19 cellular contexts compared by ENCODE assay signal in genomic region chr17:64123114-64123513, GRCh38.
"Had no signal": no experiment of that assay in that cellular context is flagged by ENCODE, and none has a peak within 500 bp of the region (broad histone marks: within the 10 kb centered on the region; RNA-seq: fewer than 3 reads in every experiment).

No MANE protein-coding gene starts in this region.

- H3K27ac Mint-ChIP-seq: activated B cell treated with CpG ODN at 0.5 μM for 24 hours; activated naive CD8-positive, alpha-beta T cell treated with anti-CD3 and anti-CD28 coated beads for 36 hours; naive thymus-derived CD8-positive, alpha-beta T cell had no signal

- H3K27me3 ChIP-seq: pancreas had no signal

- FAIRE-seq: pancreas, urothelium cell line had no signal

- ATAC-seq: effector memory CD8-positive, alpha-beta T cell; left cardiac atrium; naive thymus-derived CD8-positive, alpha-beta T cell; pancreas; sciatic nerve had no signal

- H3K9me3 ChIP-seq: pancreas had no signal

- H3K4me3 ChIP-seq: pancreas, smooth muscle cell had no signal

- H3K27me3 Mint-ChIP-seq: activated B cell treated with CpG ODN at 0.5 μM for 24 hours; activated naive CD8-positive, alpha-beta T cell treated with anti-CD3 and anti-CD28 coated beads for 36 hours; effector memory CD8-positive, alpha-beta T cell; naive thymus-derived CD8-positive, alpha-beta T cell had no signal

- H3K4me3 Mint-ChIP-seq: activated B cell treated with CpG ODN at 0.5 μM for 24 hours; activated naive CD8-positive, alpha-beta T cell treated with anti-CD3 and anti-CD28 coated beads for 36 hours; effector memory CD8-positive, alpha-beta T cell; naive thymus-derived CD8-positive, alpha-beta T cell had no signal

- H3K36me3 ChIP-seq: pancreas had no signal

- H3K9me3 Mint-ChIP-seq: activated B cell treated with CpG ODN at 0.5 μM for 24 hours; activated naive CD8-positive, alpha-beta T cell treated with anti-CD3 and anti-CD28 coated beads for 36 hours; effector memory CD8-positive, alpha-beta T cell; naive thymus-derived CD8-positive, alpha-beta T cell had no signal

- H3K4me2 ChIP-seq: smooth muscle cell had no signal

- H3K27ac ChIP-seq: epithelial cell of prostate, pancreas had no signal

- DNase-seq: activated B cell treated with CpG ODN at 0.5 μM for 24 hours; activated CD4-positive, alpha-beta T cell treated with anti-CD3 and anti-CD28 coated beads for 48 hours; activated CD8-positive, alpha-beta memory T cell treated with anti-CD3 and anti-CD28 coated beads for 24 hours; activated CD8-positive, alpha-beta memory T cell treated with anti-CD3 and anti-CD28 coated beads, Interleukin-2, amount 50 U/mL, for 48 hours; activated naive CD4-positive, alpha-beta T cell; activated naive CD8-positive, alpha-beta T cell treated with anti-CD3 and anti-CD28 coated beads for 36 hours; amniotic stem cell; effector memory CD8-positive, alpha-beta T cell; foreskin fibroblast; left cardiac atrium; naive thymus-derived CD8-positive, alpha-beta T cell; pancreas; stimulated activated CD4-positive, alpha-beta T cell treated with anti-CD3 and anti-CD28 coated beads, Interleukin-4, amount 100 ng/mL, for 4 hours; stimulated activated naive CD4-positive, alpha-beta T cell; T-helper 9 cell had no signal
